In the genomic region with DNA sequence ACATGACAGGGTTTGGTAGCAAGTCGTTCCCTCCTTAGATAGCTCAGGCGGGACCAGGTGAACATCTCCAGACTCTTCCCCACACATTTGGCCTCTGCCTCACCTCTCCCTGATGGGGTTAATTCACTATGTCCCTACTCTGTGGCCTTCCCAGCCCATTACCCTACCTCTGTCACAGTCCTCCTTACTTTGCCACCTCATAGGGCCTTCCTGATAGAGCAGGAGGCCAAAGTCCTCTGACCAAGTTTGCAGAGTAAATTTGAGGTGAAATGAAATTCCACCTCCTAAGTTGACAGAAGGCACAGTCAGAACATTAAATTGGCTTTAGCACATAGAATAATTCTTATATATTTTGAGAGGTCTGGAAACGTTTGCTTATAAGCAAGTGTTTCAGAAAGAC, we compare ENCODE assay signal across 23 cellular contexts.
"Had no signal": no experiment of that assay in that cellular context is flagged by ENCODE, and none has a peak within 500 bp of the region (broad histone marks: within the 10 kb centered on the region; RNA-seq: fewer than 3 reads in every experiment).

No MANE protein-coding gene starts in this region.

- DNase-seq: activated CD4-positive, alpha-beta memory T cell treated with anti-CD3 and anti-CD28 coated beads, Interleukin-2, amount 10 ng/mL, durations not matched to agents 7 days and 5 days; activated CD4-positive, alpha-beta T cell treated with anti-CD3 and anti-CD28 coated beads for 48 hours; activated CD8-positive, alpha-beta memory T cell treated with anti-CD3 and anti-CD28 coated beads, Interleukin-2, amount 50 U/mL, for 48 hours; activated naive CD8-positive, alpha-beta T cell treated with anti-CD3 and anti-CD28 coated beads, Interleukin-2, amount 50 U/mL, for 24 hours; activated T-cell treated with anti-CD3 and anti-CD28 coated beads, Interleukin-2, amount 50 U/mL, for 4 hours; effector CD8-positive, alpha-beta T cell; left ventricle myocardium superior; midbrain; spleen; stimulated activated CD4-positive, alpha-beta T cell treated with anti-CD3 and anti-CD28 coated beads, Interleukin-2, amount 100 ng/mL, for 48 hours; T-helper 17 cell; T1000; WERI-Rb-1 had no signal

- H3K27me3 ChIP-seq: right atrium auricular region, spleen, suprapubic skin, tibial nerve had no signal

- H3K4me3 ChIP-seq: right atrium auricular region, spleen, suprapubic skin, tibial nerve had no signal

- H3K36me3 Mint-ChIP-seq: activated naive CD4-positive, alpha-beta T cell treated with anti-CD3 and anti-CD28 coated beads, Interleukin-2, amount 50 U/mL, for 24 hours; natural killer cell treated with Interleukin-12 subunit alpha and Interleukin-12 subunit beta and Interleukin-15 and Interleukin-18, amount 100 ng/mL, for 72 hours had no signal

- H3K4me3 Mint-ChIP-seq: activated CD4-positive, alpha-beta memory T cell treated with anti-CD3 and anti-CD28 coated beads, Interleukin-2, amount 10 ng/mL, durations not matched to agents 7 days and 5 days; activated naive CD4-positive, alpha-beta T cell treated with anti-CD3 and anti-CD28 coated beads, Interleukin-2, amount 50 U/mL, for 24 hours; activated naive CD8-positive, alpha-beta T cell treated with anti-CD3 and anti-CD28 coated beads, Interleukin-2, amount 50 U/mL, for 24 hours; activated T-cell treated with anti-CD3 and anti-CD28 coated beads, Interleukin-2, amount 50 U/mL, for 4 hours; activated T-helper 17 cell treated with anti-CD3 and anti-CD28 coated beads, Interleukin-2, amount 50 U/mL, for 72 hours; natural killer cell treated with Interleukin-12 subunit alpha and Interleukin-12 subunit beta and Interleukin-15 and Interleukin-18, amount 100 ng/mL, for 72 hours; T-helper 17 cell had no signal

- FAIRE-seq: colon, endometrium had no signal

- H3K27ac ChIP-seq: right atrium auricular region, spleen, suprapubic skin, tibial nerve, WERI-Rb-1 had no signal

- H3K9me3 Mint-ChIP-seq: activated CD4-positive, alpha-beta memory T cell treated with anti-CD3 and anti-CD28 coated beads, Interleukin-2, amount 10 ng/mL, durations not matched to agents 7 days and 5 days; activated naive CD4-positive, alpha-beta T cell treated with anti-CD3 and anti-CD28 coated beads, Interleukin-2, amount 50 U/mL, for 24 hours; activated naive CD8-positive, alpha-beta T cell treated with anti-CD3 and anti-CD28 coated beads, Interleukin-2, amount 50 U/mL, for 24 hours; activated T-cell treated with anti-CD3 and anti-CD28 coated beads, Interleukin-2, amount 50 U/mL, for 4 hours; activated T-helper 17 cell treated with anti-CD3 and anti-CD28 coated beads, Interleukin-2, amount 50 U/mL, for 72 hours; natural killer cell treated with Interleukin-12 subunit alpha and Interleukin-12 subunit beta and Interleukin-15 and Interleukin-18, amount 100 ng/mL, for 72 hours had no signal

- H3K27me3 Mint-ChIP-seq: activated CD4-positive, alpha-beta memory T cell treated with anti-CD3 and anti-CD28 coated beads, Interleukin-2, amount 10 ng/mL, durations not matched to agents 7 days and 5 days; activated naive CD4-positive, alpha-beta T cell treated with anti-CD3 and anti-CD28 coated beads, Interleukin-2, amount 50 U/mL, for 24 hours; activated T-helper 17 cell treated with anti-CD3 and anti-CD28 coated beads, Interleukin-2, amount 50 U/mL, for 72 hours; natural killer cell treated with Interleukin-12 subunit alpha and Interleukin-12 subunit beta and Interleukin-15 and Interleukin-18, amount 100 ng/mL, for 72 hours; T-helper 17 cell had no signal

- H3K27ac Mint-ChIP-seq: activated CD4-positive, alpha-beta memory T cell treated with anti-CD3 and anti-CD28 coated beads, Interleukin-2, amount 10 ng/mL, durations not matched to agents 7 days and 5 days; activated naive CD4-positive, alpha-beta T cell treated with anti-CD3 and anti-CD28 coated beads, Interleukin-2, amount 50 U/mL, for 24 hours; activated naive CD8-positive, alpha-beta T cell treated with anti-CD3 and anti-CD28 coated beads, Interleukin-2, amount 50 U/mL, for 24 hours; activated T-helper 17 cell treated with anti-CD3 and anti-CD28 coated beads, Interleukin-2, amount 50 U/mL, for 72 hours; natural killer cell treated with Interleukin-12 subunit alpha and Interleukin-12 subunit beta and Interleukin-15 and Interleukin-18, amount 100 ng/mL, for 72 hours; T-helper 17 cell had no signal

- H3K36me3 ChIP-seq: right atrium auricular region, spleen, suprapubic skin, tibial nerve, WERI-Rb-1 had no signal

- H3K9me3 ChIP-seq: right atrium auricular region, spleen, suprapubic skin, tibial nerve had no signal

- ATAC-seq: activated CD4-positive, CD25-positive, alpha-beta regulatory T cell treated with anti-CD3 and anti-CD28 coated beads, Interleukin-2, amount 50 U/mL, for 24 hours; activated naive CD8-positive, alpha-beta T cell treated with anti-CD3 and anti-CD28 coated beads, Interleukin-2, amount 50 U/mL, for 24 hours; activated T-cell treated with anti-CD3 and anti-CD28 coated beads, Interleukin-2, amount 50 U/mL, for 4 hours; activated T-helper 17 cell treated with anti-CD3 and anti-CD28 coated beads, Interleukin-2, amount 50 U/mL, for 72 hours; left ventricle myocardium superior; natural killer cell treated with Interleukin-12 subunit alpha and Interleukin-12 subunit beta and Interleukin-15 and Interleukin-18, amount 100 ng/mL, for 72 hours; SK-N-SH treated with all-trans-retinoic acid at 6 μM for 48 hours; T-helper 17 cell had no signal
